1 cellular context compared by ENCODE assay signal in genomic region chr9:114616684-114617520, GRCh38.
A peak's percentile ranks its signal among the peaks of the same experiment; 100 is the strongest.
TF ChIP-seq lines count a peak whose summit lies in the region.

No MANE protein-coding gene starts in this region.

TF ChIP-seq in GM12878, 131 proteins besides CTCF, POLR2A, EP300 and RAD21 (continued from another document and continues in another):
- TF ChIP-seq ZBTB11 (CRISPR knock-in tag; IDR thresholded peaks at IDR 0.05) (no peak), TCF7 (IDR thresholded peaks at IDR 0.05; ENCODE audit: borderline replicate concordance) (no peak), EGR1 (IDR thresholded peaks at IDR 0.05; ENCODE audit: borderline replicate concordance in 1 of 2, low read depth in 2 of 2, low read length in 2 of 2) (no peak), SUZ12 (IDR thresholded peaks at IDR 0.05; ENCODE audit: unreplicated experiment) (no peak), PML (IDR thresholded peaks at IDR 0.05; ENCODE audit: low read length) (no peak), EZH2 (IDR thresholded peaks at IDR 0.05; ENCODE audit: borderline replicate concordance, control insufficient read depth, low read depth, low read length) (no peak), CREM (IDR thresholded peaks at IDR 0.05; ENCODE audit: low read depth) (no peak; the same call in 1 of the 2 replicates), TARDBP (IDR thresholded peaks at IDR 0.05; ENCODE audit: borderline replicate concordance) (no peak), KDM1A (IDR thresholded peaks at IDR 0.05; ENCODE audit: borderline replicate concordance) (no peak), ZNF274 (IDR thresholded peaks at IDR 0.05; ENCODE audit: insufficient read depth, insufficient read length) (no peak), BACH1 (IDR thresholded peaks at IDR 0.05; ENCODE audit: borderline replicate concordance) (no peak), CEBPB (IDR thresholded peaks at IDR 0.05; ENCODE audit: borderline replicate concordance in 1 of 2, low read depth in 2 of 2, low read length in 2 of 2) (no peak), ESRRA (IDR thresholded peaks at IDR 0.05; ENCODE audit: low read length) (no peak), TCF3 (IDR thresholded peaks at IDR 0.05; ENCODE audit: borderline replicate concordance, insufficient read depth, low read depth, low read length) (peak; percentile 90), RCOR1 (conservative IDR thresholded peaks at IDR 0.05; ENCODE audit: low read depth, low read length) (no peak), SREBF1 (IDR thresholded peaks at IDR 0.05; ENCODE audit: low read length) (no peak), RFX5 (IDR thresholded peaks at IDR 0.05; ENCODE audit: low read depth, low read length) (no peak), ZNF207 (IDR thresholded peaks at IDR 0.05; ENCODE audit: borderline replicate concordance) (no peak), ASH2L (IDR thresholded peaks at IDR 0.05; ENCODE audit: borderline replicate concordance, low read depth) (no peak), KLF5 (IDR thresholded peaks at IDR 0.05; ENCODE audit: partially characterized antibody) (no peak), NKRF (conservative IDR thresholded peaks at IDR 0.05) (peak; percentile 61; the same call in 1 of the 2 replicates), E2F8 (IDR thresholded peaks at IDR 0.05; ENCODE audit: low read depth, partially characterized antibody) (no peak), HDGF (IDR thresholded peaks at IDR 0.05) (no peak), MAX (IDR thresholded peaks at IDR 0.05; ENCODE audit: low read depth, low read length) (no peak), HSF1 (IDR thresholded peaks at IDR 0.05; ENCODE audit: low read depth, low read length) (no peak), CHD2 (IDR thresholded peaks at IDR 0.05; ENCODE audit: borderline replicate concordance, low read depth, low read length) (0 out of 2 replicates have a peak, but pooled peaks have one; percentile 21), STAT1 (conservative IDR thresholded peaks at IDR 0.05) (no peak), MEF2B (IDR thresholded peaks at IDR 0.05; ENCODE audit: partially characterized antibody, poor library complexity, severe bottlenecking) (peak; percentile 85), E4F1 (IDR thresholded peaks at IDR 0.05; ENCODE audit: borderline replicate concordance, partially characterized antibody) (no peak), RAD51 (IDR thresholded peaks at IDR 0.05) (no peak), ZNF217 (IDR thresholded peaks at IDR 0.05) (peak; percentile 52; the same call in 1 of the 2 replicates), REST (IDR thresholded peaks at IDR 0.05; ENCODE audit: low read depth, low read length) (no peak), TAF1 (IDR thresholded peaks at IDR 0.05; ENCODE audit: borderline replicate concordance, low read depth, low read length) (no peak), BHLHE40 (IDR thresholded peaks at IDR 0.05; ENCODE audit: borderline replicate concordance in 1 of 2, low read depth in 2 of 2, low read length in 1 of 2) (peak in 1 of 2 experiments; percentile 54; a peak in 1 of 4 replicates), CEBPZ (IDR thresholded peaks at IDR 0.05; ENCODE audit: low read depth, low read length) (no peak), SKIL (IDR thresholded peaks at IDR 0.05; ENCODE audit: low read depth, poor library complexity, severe bottlenecking) (peak; percentile 24), POU2F2 (IDR thresholded peaks at IDR 0.05; ENCODE audit: borderline replicate concordance, low read depth, low read length) (no peak)
